In the genomic region with DNA sequence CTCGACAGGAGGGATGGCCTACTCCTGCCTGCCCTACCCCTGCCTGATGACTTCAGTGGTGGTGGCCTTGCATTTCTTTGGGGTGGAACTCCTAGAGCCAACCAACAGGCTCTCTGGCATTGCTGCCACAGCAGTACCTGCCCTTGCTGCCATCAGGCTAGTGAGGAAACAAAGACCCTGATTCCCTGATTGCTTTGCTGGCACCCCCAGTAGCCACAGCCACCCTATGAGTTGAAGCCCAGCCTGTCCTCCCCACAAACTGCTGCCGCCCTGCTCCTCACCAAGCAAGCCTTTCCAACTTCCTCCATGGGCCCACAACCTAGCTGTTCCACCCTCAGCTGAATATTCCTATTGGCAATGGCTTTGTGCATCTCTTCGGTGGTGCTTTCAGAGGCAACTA, we compare ENCODE assay signal across 37 cellular contexts. TPM values are rescaled to one million over a fixed set of nuclear protein-coding genes. Genes with fewer than 3 reads are reported as not detected.
"Had no signal": no experiment of that assay in that cellular context is flagged by ENCODE, and none has a peak within 500 bp of the region (broad histone marks: within the 10 kb centered on the region; RNA-seq: fewer than 3 reads in every experiment).

No MANE protein-coding gene starts in this region.

- ATAC-seq: activated CD4-positive, alpha-beta T cell treated with anti-CD3 and anti-CD28 coated beads for 36 hours; activated CD8-positive, alpha-beta memory T cell treated with anti-CD3 and anti-CD28 coated beads, Interleukin-2, amount 10 ng/mL, durations not matched to agents 7 days and 5 days; activated CD8-positive, alpha-beta T cell treated with anti-CD3 and anti-CD28 coated beads, Interleukin-2, amount 10 ng/mL, durations not matched to agents 7 days and 5 days; activated naive CD8-positive, alpha-beta T cell treated with anti-CD3 and anti-CD28 coated beads, Interleukin-2, amount 50 U/mL, for 24 hours had no signal

- H3K36me3 Mint-ChIP-seq: activated CD8-positive, alpha-beta memory T cell treated with anti-CD3 and anti-CD28 coated beads, Interleukin-2, amount 10 ng/mL, durations not matched to agents 7 days and 5 days; activated naive CD4-positive, alpha-beta T cell treated with anti-CD3 and anti-CD28 coated beads, Interleukin-2, amount 10 ng/mL, durations not matched to agents 7 days and 5 days; activated naive CD4-positive, alpha-beta T cell treated with anti-CD3 and anti-CD28 coated beads, Interleukin-2, amount 50 U/mL, for 24 hours; activated naive CD8-positive, alpha-beta T cell; activated naive CD8-positive, alpha-beta T cell treated with anti-CD3 and anti-CD28 coated beads, Interleukin-2, amount 10 ng/mL, durations not matched to agents 7 days and 5 days; brain had no signal

- H3K27me3 ChIP-seq: ascending aorta, cardiac muscle cell had no signal

- H3K4me1 Mint-ChIP-seq: activated B cell treated with CpG ODN at 0.5 μM for 24 hours; activated CD4-positive, alpha-beta memory T cell treated with anti-CD3 and anti-CD28 coated beads, Interleukin-2, amount 10 ng/mL, durations not matched to agents 7 days and 5 days; activated CD4-positive, alpha-beta T cell treated with anti-CD3 and anti-CD28 coated beads for 36 hours; activated CD4-positive, alpha-beta T cell treated with anti-CD3 and anti-CD28 coated beads, Interleukin-2, amount 10 ng/mL, durations not matched to agents 7 days and 5 days; activated CD8-positive, alpha-beta memory T cell treated with anti-CD3 and anti-CD28 coated beads, Interleukin-2, amount 10 ng/mL, durations not matched to agents 7 days and 5 days; activated naive CD4-positive, alpha-beta T cell treated with anti-CD3 and anti-CD28 coated beads, Interleukin-2, amount 10 ng/mL, durations not matched to agents 7 days and 5 days; activated naive CD4-positive, alpha-beta T cell treated with anti-CD3 and anti-CD28 coated beads, Interleukin-2, amount 50 U/mL, for 24 hours; activated naive CD8-positive, alpha-beta T cell treated with anti-CD3 and anti-CD28 coated beads, Interleukin-2, amount 10 ng/mL, durations not matched to agents 7 days and 5 days; activated naive CD8-positive, alpha-beta T cell treated with anti-CD3 and anti-CD28 coated beads, Interleukin-2, amount 50 U/mL, for 24 hours; brain; central memory CD8-positive, alpha-beta T cell had no signal

- H3K4me1 ChIP-seq: ascending aorta had no signal

- H3K27me3 Mint-ChIP-seq: activated CD4-positive, alpha-beta memory T cell treated with anti-CD3 and anti-CD28 coated beads, Interleukin-2, amount 10 ng/mL, durations not matched to agents 7 days and 5 days; activated CD4-positive, alpha-beta T cell treated with anti-CD3 and anti-CD28 coated beads for 36 hours; activated CD4-positive, alpha-beta T cell treated with anti-CD3 and anti-CD28 coated beads, Interleukin-2, amount 10 ng/mL, durations not matched to agents 7 days and 5 days; activated CD8-positive, alpha-beta memory T cell treated with anti-CD3 and anti-CD28 coated beads, Interleukin-2, amount 10 ng/mL, durations not matched to agents 7 days and 5 days; activated naive CD4-positive, alpha-beta T cell treated with anti-CD3 and anti-CD28 coated beads, Interleukin-2, amount 10 ng/mL, durations not matched to agents 7 days and 5 days; activated naive CD4-positive, alpha-beta T cell treated with anti-CD3 and anti-CD28 coated beads, Interleukin-2, amount 50 U/mL, for 24 hours; activated naive CD8-positive, alpha-beta T cell; activated naive CD8-positive, alpha-beta T cell treated with anti-CD3 and anti-CD28 coated beads, Interleukin-2, amount 10 ng/mL, durations not matched to agents 7 days and 5 days; activated naive CD8-positive, alpha-beta T cell treated with anti-CD3 and anti-CD28 coated beads, Interleukin-2, amount 50 U/mL, for 24 hours; activated T-cell treated with anti-CD3 and anti-CD28 coated beads, Interleukin-2, amount 50 U/mL, for 24 hours; central memory CD8-positive, alpha-beta T cell had no signal

- H3K9me3 ChIP-seq: ascending aorta had no signal

- H3K4me3 Mint-ChIP-seq: activated B cell treated with CpG ODN at 0.5 μM for 24 hours; activated CD4-positive, alpha-beta memory T cell treated with anti-CD3 and anti-CD28 coated beads, Interleukin-2, amount 10 ng/mL, durations not matched to agents 7 days and 5 days; activated CD4-positive, alpha-beta T cell treated with anti-CD3 and anti-CD28 coated beads for 36 hours; activated CD4-positive, alpha-beta T cell treated with anti-CD3 and anti-CD28 coated beads, Interleukin-2, amount 10 ng/mL, durations not matched to agents 7 days and 5 days; activated CD8-positive, alpha-beta memory T cell treated with anti-CD3 and anti-CD28 coated beads, Interleukin-2, amount 10 ng/mL, durations not matched to agents 7 days and 5 days; activated CD8-positive, alpha-beta T cell treated with anti-CD3 and anti-CD28 coated beads, Interleukin-2, amount 10 ng/mL, durations not matched to agents 7 days and 5 days; activated naive CD4-positive, alpha-beta T cell treated with anti-CD3 and anti-CD28 coated beads, Interleukin-2, amount 10 ng/mL, durations not matched to agents 7 days and 5 days; activated naive CD4-positive, alpha-beta T cell treated with anti-CD3 and anti-CD28 coated beads, Interleukin-2, amount 50 U/mL, for 24 hours; activated naive CD8-positive, alpha-beta T cell; activated naive CD8-positive, alpha-beta T cell treated with anti-CD3 and anti-CD28 coated beads, Interleukin-2, amount 10 ng/mL, durations not matched to agents 7 days and 5 days; activated naive CD8-positive, alpha-beta T cell treated with anti-CD3 and anti-CD28 coated beads, Interleukin-2, amount 50 U/mL, for 24 hours; activated T-cell treated with anti-CD3 and anti-CD28 coated beads, Interleukin-2, amount 50 U/mL, for 24 hours; brain; central memory CD8-positive, alpha-beta T cell; T-helper 1 cell treated with Interleukin-12 subunit alpha and Interleukin-12 subunit beta and Interleukin-4 antibody, amounts not matched to agents 30 μg/mL and 1 μg/mL, for 36 hours; T-helper 2 cell treated with Interferon-gamma antibody and Interleukin-4, amounts not matched to agents 5 μg/mL and 100 μg/mL, for 36 hours had no signal

- H3K27ac ChIP-seq: ascending aorta, cardiac muscle cell, VCaP had no signal

- H3K36me3 ChIP-seq: ascending aorta, cardiac muscle cell had no signal

- H3K9me3 Mint-ChIP-seq: activated B cell treated with CpG ODN at 0.5 μM for 24 hours; activated CD4-positive, alpha-beta T cell treated with anti-CD3 and anti-CD28 coated beads, Interleukin-2, amount 10 ng/mL, durations not matched to agents 7 days and 5 days; activated naive CD8-positive, alpha-beta T cell treated with anti-CD3 and anti-CD28 coated beads, Interleukin-2, amount 50 U/mL, for 24 hours; brain had no signal

- H3K27ac Mint-ChIP-seq: activated B cell treated with CpG ODN at 0.5 μM for 24 hours; activated CD4-positive, alpha-beta memory T cell treated with anti-CD3 and anti-CD28 coated beads, Interleukin-2, amount 10 ng/mL, durations not matched to agents 7 days and 5 days; activated CD4-positive, alpha-beta T cell treated with anti-CD3 and anti-CD28 coated beads for 36 hours; activated CD4-positive, alpha-beta T cell treated with anti-CD3 and anti-CD28 coated beads, Interleukin-2, amount 10 ng/mL, durations not matched to agents 7 days and 5 days; activated CD8-positive, alpha-beta memory T cell treated with anti-CD3 and anti-CD28 coated beads, Interleukin-2, amount 10 ng/mL, durations not matched to agents 7 days and 5 days; activated CD8-positive, alpha-beta T cell treated with anti-CD3 and anti-CD28 coated beads, Interleukin-2, amount 10 ng/mL, durations not matched to agents 7 days and 5 days; activated naive CD4-positive, alpha-beta T cell treated with anti-CD3 and anti-CD28 coated beads, Interleukin-2, amount 10 ng/mL, durations not matched to agents 7 days and 5 days; activated naive CD4-positive, alpha-beta T cell treated with anti-CD3 and anti-CD28 coated beads, Interleukin-2, amount 50 U/mL, for 24 hours; activated naive CD8-positive, alpha-beta T cell; activated naive CD8-positive, alpha-beta T cell treated with anti-CD3 and anti-CD28 coated beads, Interleukin-2, amount 10 ng/mL, durations not matched to agents 7 days and 5 days; activated naive CD8-positive, alpha-beta T cell treated with anti-CD3 and anti-CD28 coated beads, Interleukin-2, amount 50 U/mL, for 24 hours; activated T-cell treated with anti-CD3 and anti-CD28 coated beads, Interleukin-2, amount 50 U/mL, for 24 hours; activated T-helper 2 cell treated with anti-CD3 and anti-CD28 coated beads, Interferon-gamma antibody, Interleukin-2, Interleukin-4, amounts not matched to agents 10 μg/mL and 5 μg/mL and 100 μg/mL, durations not matched to agents 14 hours and 24 hours and 36 hours; brain; T-helper 1 cell treated with Interleukin-12 subunit alpha and Interleukin-12 subunit beta and Interleukin-4 antibody, amounts not matched to agents 30 μg/mL and 1 μg/mL, for 36 hours; T-helper 2 cell treated with Interferon-gamma antibody and Interleukin-4, amounts not matched to agents 5 μg/mL and 100 μg/mL, for 36 hours had no signal

- H3K4me3 ChIP-seq: ascending aorta, cardiac muscle cell had no signal

- DNase-seq: activated B cell treated with CpG ODN at 0.5 μM for 24 hours; activated CD4-positive, alpha-beta memory T cell treated with anti-CD3 and anti-CD28 coated beads, Interleukin-2, amount 10 ng/mL, durations not matched to agents 7 days and 5 days; activated CD4-positive, alpha-beta T cell treated with anti-CD3 and anti-CD28 coated beads for 1 hour; activated CD4-positive, alpha-beta T cell treated with anti-CD3 and anti-CD28 coated beads for 36 hours; activated CD4-positive, alpha-beta T cell treated with anti-CD3 and anti-CD28 coated beads for 48 hours; activated CD4-positive, alpha-beta T cell treated with anti-CD3 and anti-CD28 coated beads, Interleukin-2, amount 10 ng/mL, durations not matched to agents 7 days and 5 days; activated CD4-positive, alpha-beta T cell treated with anti-CD3 and anti-CD28 coated beads, Interleukin-2, amount 50 U/mL, for 48 hours; activated CD8-positive, alpha-beta memory T cell treated with anti-CD3 and anti-CD28 coated beads for 24 hours; activated CD8-positive, alpha-beta memory T cell treated with anti-CD3 and anti-CD28 coated beads, Interleukin-2, amount 10 ng/mL, durations not matched to agents 7 days and 5 days; activated CD8-positive, alpha-beta memory T cell treated with anti-CD3 and anti-CD28 coated beads, Interleukin-2, amount 50 U/mL, for 48 hours; activated CD8-positive, alpha-beta T cell treated with anti-CD3 and anti-CD28 coated beads, Interleukin-2, amount 10 ng/mL, durations not matched to agents 7 days and 5 days; activated effector memory CD4-positive, alpha-beta T cell treated with Interleukin-2 at 50 U/mL for 16 hours; activated gamma-delta T cell; activated naive CD4-positive, alpha-beta T cell treated with anti-CD3 and anti-CD28 coated beads, Interleukin-2, amount 10 ng/mL, durations not matched to agents 7 days and 5 days; activated naive CD4-positive, alpha-beta T cell treated with Interleukin-2 at 50 U/mL for 16 hours; activated naive CD8-positive, alpha-beta T cell treated with anti-CD3 and anti-CD28 coated beads, Interleukin-2, amount 10 ng/mL, durations not matched to agents 7 days and 5 days; activated naive CD8-positive, alpha-beta T cell treated with anti-CD3 and anti-CD28 coated beads, Interleukin-2, amount 50 U/mL, for 24 hours; activated T-cell treated with anti-CD3 and anti-CD28 coated beads, Interleukin-2, amount 50 U/mL, for 24 hours; activated T-cell treated with anti-CD3 and anti-CD28 coated beads, Interleukin-2, amount 50 U/mL, for 48 hours; amygdala; caudate nucleus; cerebellar nuclear complex; SW 1271; T-helper 1 cell; T-helper 2 cell; T-helper 9 cell had no signal

RNA-seq across cellular contexts. Expression of a gene that starts 52.5 kb away (rescaled TPM):
- total RNA-seq: activated CD4-positive, alpha-beta memory T cell treated with anti-CD3 and anti-CD28 coated beads, Interleukin-2, amount 10 ng/mL, durations not matched to agents 7 days and 5 days; activated CD4-positive, alpha-beta T cell treated with anti-CD3 and anti-CD28 coated beads for 36 hours; activated CD4-positive, alpha-beta T cell treated with anti-CD3 and anti-CD28 coated beads, Interleukin-2, amount 10 ng/mL, durations not matched to agents 7 days and 5 days; activated CD8-positive, alpha-beta memory T cell treated with anti-CD3 and anti-CD28 coated beads, Interleukin-2, amount 10 ng/mL, durations not matched to agents 7 days and 5 days; activated CD8-positive, alpha-beta T cell treated with anti-CD3 and anti-CD28 coated beads, Interleukin-2, amount 10 ng/mL, durations not matched to agents 7 days and 5 days; activated naive CD8-positive, alpha-beta T cell treated with anti-CD3 and anti-CD28 coated beads, Interleukin-2, amount 10 ng/mL, durations not matched to agents 7 days and 5 days; activated T-helper 2 cell treated with anti-CD3 and anti-CD28 coated beads, Interferon-gamma antibody, Interleukin-2, Interleukin-4, amounts not matched to agents 10 μg/mL and 5 μg/mL and 100 μg/mL, durations not matched to agents 14 hours and 24 hours and 36 hours; ascending aorta; bronchial epithelial cell had no signal
